ENCODE assay signal across 25 cellular contexts in the genomic region with DNA sequence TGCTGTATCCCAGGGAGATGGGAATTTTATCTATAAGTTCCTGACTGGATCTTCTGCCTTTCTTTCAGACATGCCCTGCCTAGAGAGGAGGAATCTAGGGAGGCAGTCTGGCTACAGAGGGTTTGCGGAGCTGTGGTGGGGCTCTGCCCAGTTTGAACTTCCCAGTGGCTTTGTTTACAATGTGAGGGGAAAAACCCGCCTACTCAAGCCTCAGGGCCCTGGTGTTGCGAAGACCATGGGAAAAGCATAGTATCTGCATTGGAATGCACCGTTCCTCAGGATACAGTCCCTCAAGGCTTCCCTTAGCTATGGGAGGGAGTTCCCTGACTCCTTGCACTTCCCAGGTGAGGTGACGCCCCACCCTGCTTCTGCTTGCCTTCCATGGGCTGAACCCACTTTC.
DNase-seq lines count a peak whose midpoint lies in the region; ATAC-seq and TF ChIP-seq lines count a peak whose summit lies in the region.
"Had no signal": no experiment of that assay in that cellular context is flagged by ENCODE, and none has a peak within 500 bp of the region (broad histone marks: within the 10 kb centered on the region; RNA-seq: fewer than 3 reads in every experiment).

No MANE protein-coding gene starts in this region.

- DNase-seq in ELR (ENCODE audit: low read depth) (peak; percentile 16), endodermal cell (peak; percentile 86), iPS-NIHi7 (ENCODE audit: extremely low spot score) (peak; percentile 65), T-helper 17 cell (no peak), dorsolateral prefrontal cortex (no peak), NCI-H1092 treated with DMSO at 0.1 percent for 48 hours (lab: John Stamatoyannopoulos, UW) (no peak)
- DNase-seq: 8988T, ACHN, Calu3, DMS79 treated with DMSO at 0.1 percent for 48 hours, HCEC 1CT, Karpas-422, NCI-H1092, NCI-H146, NCI-H1930, NCI-H2107, NCI-H524 treated with DMSO at 0.1 percent for 48 hours, NCI-H774, PC-3, SJCRH30 had no signal

- no peak for TF ChIP-seq CTCF in endodermal cell (conservative IDR thresholded peaks at IDR 0.05)
- TF ChIP-seq CTCF in dorsolateral prefrontal cortex (IDR thresholded peaks at IDR 0.05 in 54 of 56, conservative IDR thresholded peaks at IDR 0.05 in 2 of 56; ENCODE audit: low read depth in 1 of 56, partially characterized antibody in 56 of 56): no peak

- no peak overlapping the region for H3K4me3 Mint-ChIP-seq in endodermal cell
- no peak overlapping the region for H3K4me3 Mint-ChIP-seq in T-helper 17 cell

- no peaks in the 10 kb centered on the region for H3K36me3 Mint-ChIP-seq in endodermal cell (ENCODE audit: low read depth)
- no peaks in the 10 kb centered on the region for H3K36me3 Mint-ChIP-seq in T-helper 17 cell (ENCODE audit: low read depth)

- H3K9me3 Mint-ChIP-seq in endodermal cell: peaks cover 24% of the 10 kb centered on the region

- no peaks in the 10 kb centered on the region for H3K27me3 ChIP-seq in HUES6 (ENCODE audit: control insufficient read depth, insufficient read depth, low read length)
- no peaks in the 10 kb centered on the region for H3K27me3 ChIP-seq in endodermal cell (ENCODE audit: control insufficient read depth, insufficient read depth, low read length, poor library complexity, severe bottlenecking)
- H3K27me3 ChIP-seq in dorsolateral prefrontal cortex: no peaks in the 10 kb centered on the region
- H3K27me3 ChIP-seq: SJCRH30 had no signal

- H3K27me3 Mint-ChIP-seq in endodermal cell (ENCODE audit: insufficient read depth) (no peaks in the 10 kb centered on the region), T-helper 17 cell (peaks cover 10% of the 10 kb centered on the region)

- H3K9ac ChIP-seq in HUES6 (ENCODE audit: low read length) (peak overlapping the region; percentile 21), endodermal cell (ENCODE audit: extremely low read depth, low read length, poor library complexity, severe bottlenecking) (no peak overlapping the region)

- intact Hi-C loops in dorsolateral prefrontal cortex (cut with DNase I): no loop called here

- H3K36me3 ChIP-seq in HUES6 (ENCODE audit: control insufficient read depth, insufficient read depth, low read length): no peaks in the 10 kb centered on the region
- no peaks in the 10 kb centered on the region for H3K36me3 ChIP-seq in endodermal cell (ENCODE audit: control insufficient read depth, insufficient read depth, low read length)
- H3K36me3 ChIP-seq: SJCRH30 had no signal

- H3K27ac Mint-ChIP-seq in endodermal cell (peak overlapping the region; percentile 92), T-helper 17 cell (no peak overlapping the region)

- peaks cover 43% of the 10 kb centered on the region for H3K4me1 ChIP-seq in HUES6 (ENCODE audit: control insufficient read depth, insufficient read depth, low read length)
- peaks cover 6% of the 10 kb centered on the region for H3K4me1 ChIP-seq in endodermal cell (ENCODE audit: control insufficient read depth, insufficient read depth, low read length)
- H3K4me1 ChIP-seq: SJCRH30 had no signal

- ATAC-seq in T-helper 17 cell (no peak), HG03108 (IDR thresholded peaks at IDR 0.05; ENCODE audit: unreplicated experiment) (no peak)
- ATAC-seq: HepG2, PC-3, Right ventricle myocardium inferior, SK-N-SH treated with all-trans-retinoic acid at 6 μM for 48 hours had no signal

- H3K27ac ChIP-seq in HUES6 (ENCODE audit: low read depth, low read length) (peak overlapping the region; percentile 34; the same call in 1 of the 2 replicates), endodermal cell (ENCODE audit: low read depth, low read length) (no peak overlapping the region), dorsolateral prefrontal cortex (no peak overlapping the region)
- H3K27ac ChIP-seq: SJCRH30 had no signal

- 47% methylated on average over 3 to 5 of the region's 5 CpGs for WGBS in endodermal cell (ENCODE audit: insufficient coverage in 1 of 2, insufficient read length in 1 of 2), 2 experiments

- H3K9me3 ChIP-seq in HUES6 (ENCODE audit: control insufficient read depth, insufficient read depth, low read depth, low read length): no peaks in the 10 kb centered on the region; the same call in 1 of the 2 replicates
- H3K9me3 ChIP-seq in endodermal cell (ENCODE audit: control insufficient read depth, low read length): no peaks in the 10 kb centered on the region
- no peaks in the 10 kb centered on the region for H3K9me3 ChIP-seq in T-helper 17 cell (ENCODE audit: control insufficient read depth, low read length, poor library complexity, severe bottlenecking)
- H3K9me3 ChIP-seq: SJCRH30 had no signal

- peak overlapping the region; percentile 10; the same call in 1 of the 2 replicates for H3K4me3 ChIP-seq in HUES6 (ENCODE audit: low read depth, low read length)
- no peak overlapping the region for H3K4me3 ChIP-seq in endodermal cell (ENCODE audit: low read length)
- no peak overlapping the region for H3K4me3 ChIP-seq in dorsolateral prefrontal cortex
- H3K4me3 ChIP-seq: SJCRH30 had no signal

- H3K4me1 Mint-ChIP-seq in endodermal cell (peaks cover 23% of the 10 kb centered on the region), T-helper 17 cell (no peaks in the 10 kb centered on the region)

Comparison
In these comparisons a context has a peak if more than half of its experiments do, and no peak if none do; other contexts are left out.
1. DNase-seq: peak in ELR (single experiment), endodermal cell (single experiment) and iPS-NIHi7 (single experiment); none in T-helper 17 cell (0 of 3), dorsolateral prefrontal cortex (0 of 10) and NCI-H1092 treated with DMSO at 0.1 percent for 48 hours (single experiment).